Comparison of ENCODE assay signal across 19 cellular contexts in the genomic region with DNA sequence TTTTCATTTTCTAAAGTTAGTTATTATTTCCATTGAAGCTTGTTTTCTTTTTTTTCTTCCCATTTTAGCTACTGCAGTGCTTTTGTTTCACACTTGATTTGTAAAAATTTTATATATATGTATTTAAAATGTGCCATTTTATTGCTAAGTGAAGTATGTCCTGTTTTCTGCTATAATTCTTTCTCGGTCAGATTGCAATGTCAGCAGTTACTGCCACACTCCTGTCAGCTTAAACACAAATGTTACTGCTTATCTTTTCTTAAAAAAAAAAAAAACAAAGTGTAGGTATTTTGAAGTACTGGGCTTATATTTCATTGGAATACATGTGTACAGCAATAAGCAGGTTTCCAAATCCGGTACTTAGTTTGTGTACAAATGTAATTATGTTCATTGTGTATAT.
A peak's percentile ranks its signal among the peaks of the same experiment; 100 is the strongest.
DNase-seq lines count a peak whose midpoint lies in the region; ATAC-seq, FAIRE-seq and TF ChIP-seq lines count a peak whose summit lies in the region.
"Had no signal": no experiment of that assay in that cellular context is flagged by ENCODE, and none has a peak within 500 bp of the region (broad histone marks: within the 10 kb centered on the region; RNA-seq: fewer than 3 reads in every experiment).

No MANE protein-coding gene starts in this region.

- BruUV-seq in MCF 10A (replicated peaks; lab: Mats Ljungman, UMichigan) (TSS peak; percentile 43), Calu3 (replicated peaks; lab: Mats Ljungman, UMichigan) (TSS peak; percentile 27), mammary epithelial cell (replicated peaks; lab: Mats Ljungman, UMichigan) (TSS peak; percentile 59)

- no peak overlapping the region for H3K4me2 ChIP-seq in A549
- no peak overlapping the region for H3K4me2 ChIP-seq in mammary epithelial cell (ENCODE audit: insufficient read depth, low read depth, low read length)
- H3K4me2 ChIP-seq: GM23338 had no signal

- no peak for TF ChIP-seq RAD21 in A549 (conservative IDR thresholded peaks at IDR 0.05 in 1 of 2, IDR thresholded peaks at IDR 0.05 in 1 of 2)

- dilution Hi-C loops in mammary epithelial cell (cut with HindIII; ENCODE audit: low sequenced_read_pairs) = loop anchor here (5.0 kb wide), 1 partner anchor 86 kb away; no protein-coding TSS in a partner anchor

- no peak overlapping the region for H3K27ac Mint-ChIP-seq in MCF 10A (ENCODE audit: low read depth, unreplicated experiment)
- no peak overlapping the region for H3K27ac Mint-ChIP-seq in Calu3 (ENCODE audit: unreplicated experiment)
- H3K27ac Mint-ChIP-seq: CD4-positive, alpha-beta memory T cell; GM23338 had no signal

- TF ChIP-seq CTCF in MCF 10A (IDR thresholded peaks at IDR 0.05; ENCODE audit: unreplicated experiment) (no peak), breast epithelium (IDR thresholded peaks at IDR 0.05) (no peak), A549 (IDR thresholded peaks at IDR 0.05) (no peak), Calu3 (IDR thresholded peaks at IDR 0.05; ENCODE audit: unreplicated experiment) (no peak), mammary epithelial cell (conservative IDR thresholded peaks at IDR 0.05 in 1 of 2, IDR thresholded peaks at IDR 0.05 in 1 of 2; ENCODE audit: extremely low read depth in 1 of 2, insufficient read depth in 1 of 2, low read depth in 1 of 2, low read length in 2 of 2) (no peak), mucosa of descending colon (IDR thresholded peaks at IDR 0.05) (no peak)

- H3K4me1 Mint-ChIP-seq in MCF 10A (ENCODE audit: insufficient read depth, unreplicated experiment) (no peaks in the 10 kb centered on the region), Calu3 (ENCODE audit: low read depth, unreplicated experiment) (no peaks in the 10 kb centered on the region)
- H3K4me1 Mint-ChIP-seq: CD4-positive, alpha-beta memory T cell; GM23338 had no signal

- H3K9ac ChIP-seq in mammary epithelial cell (ENCODE audit: insufficient read depth, low read length) = no peak overlapping the region

- H4K20me1 ChIP-seq in mammary epithelial cell (ENCODE audit: insufficient read depth, low read length) = no peaks in the 10 kb centered on the region

- TF ChIP-seq EP300 in A549 (IDR thresholded peaks at IDR 0.05) = no peak

- POLR2A ChIA-PET in MCF 10A (lab: Yijun Ruan, JAX) = interaction anchor here (0.5 to 0.6 kb wide), 2 partner anchors 67 to 75 kb away, joined by 3 to 4 read pairs; no protein-coding TSS in a partner anchor
- POLR2A ChIA-PET in A549 (lab: Yijun Ruan, JAX) = no interaction called here

- TF ChIP-seq POLR2A in breast epithelium (IDR thresholded peaks at IDR 0.05) (no peak), A549 (IDR thresholded peaks at IDR 0.05; ENCODE audit: low read length) (no peak)

- in situ Hi-C loops in mammary epithelial cell (cut with MboI; ENCODE audit: low sequenced_read_pairs in 2 of 2) = no loop called here

- H3K9me3 Mint-ChIP-seq in MCF 10A (ENCODE audit: unreplicated experiment) (no peaks in the 10 kb centered on the region), Calu3 (ENCODE audit: low read depth, unreplicated experiment) (no peaks in the 10 kb centered on the region)
- H3K9me3 Mint-ChIP-seq: CD4-positive, alpha-beta memory T cell; GM23338 had no signal

- H3K27ac ChIP-seq in breast epithelium (no peak overlapping the region), A549 (no peak overlapping the region), mammary epithelial cell (ENCODE audit: insufficient read depth, low read depth, low read length) (no peak overlapping the region)

- H3K4me3 ChIP-seq in breast epithelium = no peak overlapping the region
- no peak overlapping the region for H3K4me3 ChIP-seq in A549
- no peak overlapping the region for H3K4me3 ChIP-seq in mammary epithelial cell (replicated peaks in 1 of 3; ENCODE audit: insufficient read depth in 1 of 3, low read depth in 2 of 3, low read length in 3 of 3)
- H3K4me3 ChIP-seq in mucosa of descending colon = no peak overlapping the region
- H3K4me3 ChIP-seq: GM23338, HAP-1 had no signal

- no peak overlapping the region for H2AFZ ChIP-seq in mammary epithelial cell (ENCODE audit: low read depth, low read length)
- H2AFZ ChIP-seq: GM23338 had no signal

- H3K4me1 ChIP-seq in breast epithelium (no peaks in the 10 kb centered on the region), A549 (no peaks in the 10 kb centered on the region), mammary epithelial cell (ENCODE audit: insufficient read depth, low read length) (no peaks in the 10 kb centered on the region), mucosa of descending colon (ENCODE audit: low read depth) (no peaks in the 10 kb centered on the region)

- CTCF ChIA-PET in MCF 10A (lab: Yijun Ruan, JAX) (no interaction called here), A549 (lab: Yijun Ruan, JAX) (no interaction called here), Calu3 (lab: Charles Lee) (no interaction called here), mammary epithelial cell (lab: Charles Lee; ENCODE audit: low non-redundant PET) (no interaction called here)

- DNase-seq in MCF 10A (ENCODE audit: unreplicated experiment) (no peak), breast epithelium (ENCODE audit: low spot score in 2 of 2) (no peak), A549 (ENCODE audit: low read depth in 1 of 2, low spot score in 1 of 2) (no peak), Calu3 (no peak), mammary epithelial cell (no peak), mucosa of descending colon (no peak)
- no peak for DNase-seq in effector CD4-positive, alpha-beta T cell
- DNase-seq: 8988T; C1 segment of cervical spinal cord; CD4-positive, alpha-beta memory T cell; DMS53; DMS79 treated with DMSO at 0.1 percent for 48 hours; GF-D8 had no signal

- no peaks in the 10 kb centered on the region for H3K79me2 ChIP-seq in mammary epithelial cell (ENCODE audit: insufficient read depth, low read length)

- no peaks in the 10 kb centered on the region for H3K36me3 ChIP-seq in breast epithelium
- peaks cover 16% of the 10 kb centered on the region for H3K36me3 ChIP-seq in mammary epithelial cell (ENCODE audit: insufficient read depth, low read length)
- H3K36me3 ChIP-seq in mucosa of descending colon (ENCODE audit: low read depth) = no peaks in the 10 kb centered on the region

- FAIRE-seq in A549 (lab: Jason Lieb, UNC) = no peak
- FAIRE-seq: GM12891, GM18507, H54 had no signal

- H3K27me3 ChIP-seq in breast epithelium (no peaks in the 10 kb centered on the region), mammary epithelial cell (ENCODE audit: insufficient read depth, low read length) (no peaks in the 10 kb centered on the region)

- H3K27me3 Mint-ChIP-seq in MCF 10A (ENCODE audit: insufficient read depth, unreplicated experiment) (no peaks in the 10 kb centered on the region), Calu3 (ENCODE audit: unreplicated experiment) (no peaks in the 10 kb centered on the region)
- H3K27me3 Mint-ChIP-seq: CD4-positive, alpha-beta memory T cell had no signal

- peaks cover 59% of the 10 kb centered on the region for H3K36me3 Mint-ChIP-seq in MCF 10A (ENCODE audit: insufficient read depth, unreplicated experiment)
- H3K36me3 Mint-ChIP-seq in Calu3 (ENCODE audit: insufficient read depth, unreplicated experiment) = peaks cover 33% of the 10 kb centered on the region

- ATAC-seq in A549 (no peak), mucosa of descending colon (no peak), HG03460 (IDR thresholded peaks at IDR 0.05; ENCODE audit: unreplicated experiment) (no peak)
- ATAC-seq: GM23338 had no signal

- intact Hi-C loops in MCF 10A (cut with micrococcal nuclease) (no loop called here), breast epithelium (cut with DNase I; ENCODE audit: low total_unique reads) (no loop called here), Calu3 (cut with micrococcal nuclease; ENCODE audit: unreplicated experiment) (no loop called here), mammary epithelial cell (cut with micrococcal nuclease) (no loop called here), mucosa of descending colon (cut with DNase I, micrococcal nuclease) (no loop called here)

- 90% methylated on average over 2 of the region's 2 CpGs for WGBS in A549 (ENCODE audit: missing lambda C conversion rate)
- WGBS in mammary epithelial cell (ENCODE audit: low coverage, missing lambda C conversion rate) = 100% methylated on average over 2 of the region's 2 CpGs

- H3K4me3 Mint-ChIP-seq in MCF 10A (ENCODE audit: unreplicated experiment) = no peak overlapping the region
- H3K4me3 Mint-ChIP-seq in Calu3 (ENCODE audit: low read depth, unreplicated experiment) = no peak overlapping the region
- H3K4me3 Mint-ChIP-seq: CD4-positive, alpha-beta memory T cell; GM23338 had no signal

- H3K9me3 ChIP-seq in breast epithelium (no peaks in the 10 kb centered on the region), A549 (no peaks in the 10 kb centered on the region), mammary epithelial cell (replicated peaks; ENCODE audit: insufficient read depth, low read length) (no peaks in the 10 kb centered on the region), mucosa of descending colon (no peaks in the 10 kb centered on the region)
- H3K9me3 ChIP-seq: HAP-1 had no signal

TF ChIP-seq in A549, 52 proteins besides CTCF, POLR2A, EP300 and RAD21:
- TF ChIP-seq MAFK (IDR thresholded peaks at IDR 0.05; ENCODE audit: partially characterized antibody) (peak; percentile 85), ELK1 (IDR thresholded peaks at IDR 0.05; ENCODE audit: low read depth, low read length) (no peak)
